In the genomic region with DNA sequence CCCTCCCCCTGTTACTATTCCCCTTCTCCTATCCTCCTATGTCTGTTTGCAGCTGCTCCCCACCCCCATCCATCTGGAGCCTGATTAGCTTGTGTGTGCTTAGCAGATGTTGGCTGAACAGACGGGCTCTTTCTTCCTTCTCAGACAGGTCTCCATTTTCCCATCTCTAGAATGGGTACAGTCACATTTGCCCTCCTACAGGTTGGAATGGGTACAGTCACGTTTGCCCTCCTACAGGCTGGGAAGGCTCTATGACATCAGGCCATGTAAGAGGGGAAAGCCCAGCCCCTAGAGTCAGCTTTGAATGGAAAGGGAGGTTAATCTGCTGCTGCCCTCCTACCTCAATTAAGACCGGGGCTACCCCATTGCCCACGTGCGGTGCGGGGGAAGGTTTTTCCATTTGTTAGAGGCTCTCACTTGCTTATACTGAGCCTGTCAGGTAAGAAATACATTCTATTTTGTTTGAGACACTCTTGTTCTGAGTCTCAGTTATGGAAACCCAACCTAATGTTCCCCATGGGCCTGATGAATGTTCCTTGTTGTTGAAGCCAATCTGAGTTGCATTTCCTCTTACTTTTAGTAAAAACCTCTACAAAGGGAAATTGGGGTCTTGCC, we compare ENCODE assay signal across 1 cellular context.
TF ChIP-seq lines count a peak whose summit lies in the region.

No MANE protein-coding gene starts in this region.

TF ChIP-seq in K562, 482 proteins besides CTCF, POLR2A, EP300 and RAD21 (continued from another document):
- TF ChIP-seq, protein P1, sequence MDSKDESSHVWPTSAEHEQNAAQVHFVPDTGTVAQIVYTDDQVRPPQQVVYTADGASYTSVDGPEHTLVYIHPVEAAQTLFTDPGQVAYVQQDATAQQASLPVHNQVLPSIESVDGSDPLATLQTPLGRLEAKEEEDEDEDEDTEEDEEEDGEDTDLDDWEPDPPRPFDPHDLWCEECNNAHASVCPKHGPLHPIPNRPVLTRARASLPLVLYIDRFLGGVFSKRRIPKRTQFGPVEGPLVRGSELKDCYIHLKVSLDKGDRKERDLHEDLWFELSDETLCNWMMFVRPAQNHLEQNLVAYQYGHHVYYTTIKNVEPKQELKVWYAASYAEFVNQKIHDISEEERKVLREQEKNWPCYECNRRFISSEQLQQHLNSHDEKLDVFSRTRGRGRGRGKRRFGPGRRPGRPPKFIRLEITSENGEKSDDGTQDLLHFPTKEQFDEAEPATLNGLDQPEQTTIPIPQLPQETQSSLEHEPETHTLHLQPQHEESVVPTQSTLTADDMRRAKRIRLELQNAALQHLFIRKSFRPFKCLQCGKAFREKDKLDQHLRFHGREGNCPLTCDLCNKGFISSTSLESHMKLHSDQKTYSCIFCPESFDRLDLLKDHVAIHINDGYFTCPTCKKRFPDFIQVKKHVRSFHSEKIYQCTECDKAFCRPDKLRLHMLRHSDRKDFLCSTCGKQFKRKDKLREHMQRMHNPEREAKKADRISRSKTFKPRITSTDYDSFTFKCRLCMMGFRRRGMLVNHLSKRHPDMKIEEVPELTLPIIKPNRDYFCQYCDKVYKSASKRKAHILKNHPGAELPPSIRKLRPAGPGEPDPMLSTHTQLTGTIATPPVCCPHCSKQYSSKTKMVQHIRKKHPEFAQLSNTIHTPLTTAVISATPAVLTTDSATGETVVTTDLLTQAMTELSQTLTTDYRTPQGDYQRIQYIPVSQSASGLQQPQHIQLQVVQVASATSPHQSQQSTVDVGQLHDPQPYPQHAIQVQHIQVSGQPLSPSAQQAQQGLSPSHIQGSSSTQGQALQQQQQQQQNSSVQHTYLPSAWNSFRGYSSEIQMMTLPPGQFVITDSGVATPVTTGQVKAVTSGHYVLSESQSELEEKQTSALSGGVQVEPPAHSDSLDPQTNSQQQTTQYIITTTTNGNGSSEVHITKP (IDR thresholded peaks at IDR 0.05; ENCODE audit: partially characterized antibody), result no peak
